In genomic region chr1:175138579-175138978, GRCh38 we compare ENCODE assay signal across 28 cellular contexts. TPM values are rescaled to one million over a fixed set of nuclear protein-coding genes. Genes with fewer than 3 reads are reported as not detected.
"Had no signal": no experiment of that assay in that cellular context is flagged by ENCODE, and none has a peak within 500 bp of the region (broad histone marks: within the 10 kb centered on the region; RNA-seq: fewer than 3 reads in every experiment).

No MANE protein-coding gene starts in this region.

- H3K9me3 ChIP-seq: lower lobe of right lung, ovary, psoas muscle, spleen, testis, tibial artery, upper lobe of left lung had no signal

- H3K4me1 ChIP-seq: foreskin keratinocyte, lower lobe of right lung, psoas muscle, testis had no signal

- DNase-seq: dorsolateral prefrontal cortex; effector CD4-positive, alpha-beta T cell; foreskin keratinocyte; hypothalamus; left ventricle myocardium superior; lower lobe of right lung; naive thymus-derived CD8-positive, alpha-beta T cell; occipital lobe; ovary; posterior cingulate gyrus; psoas muscle; right cardiac atrium; spleen; stimulated activated CD4-positive, alpha-beta T cell treated with anti-CD3 and anti-CD28 coated beads, Interleukin-4, amount 100 ng/mL, for 4 hours; stimulated activated naive CD8-positive, alpha-beta T cell treated with anti-CD3 and anti-CD28 coated beads, Interleukin-15, Interleukin-2, amounts not matched to agents 100 U/mL and 50 U/mL, for 24 hours; substantia nigra; testis; tibial artery; upper lobe of left lung had no signal

- FAIRE-seq: colon, keratinocyte, urothelium cell line had no signal

- ATAC-seq: esophagus mucosa; foreskin keratinocyte; left ventricle myocardium superior; lower lobe of right lung; naive thymus-derived CD8-positive, alpha-beta T cell; psoas muscle; right cardiac atrium; stimulated activated memory B cell treated with anti-CD40 and anti-IgM and Interleukin-4, amounts not matched to agents 10 μg/mL and 1 μg/mL and 100 μg/mL, for 72 hours; stimulated activated naive CD8-positive, alpha-beta T cell treated with anti-CD3 and anti-CD28 coated beads, Interleukin-15, Interleukin-2, amounts not matched to agents 100 U/mL and 50 U/mL, for 24 hours had no signal

- H3K36me3 ChIP-seq: lower lobe of right lung, ovary, spleen, tibial artery, upper lobe of left lung had no signal

- H3K4me3 ChIP-seq: dorsolateral prefrontal cortex, lower lobe of right lung, ovary, psoas muscle, skin epidermis, spleen, testis, tibial artery, upper lobe of left lung had no signal

- H3K27ac ChIP-seq: dorsolateral prefrontal cortex, epithelial cell of prostate, foreskin keratinocyte, lower lobe of right lung, ovary, psoas muscle, skin epidermis, spleen, testis, tibial artery, upper lobe of left lung had no signal

- H3K27me3 ChIP-seq: dorsolateral prefrontal cortex, ovary, testis, tibial artery, upper lobe of left lung had no signal

RNA-seq across cellular contexts. Expression of gene KIAA0040, which starts 54.0 kb away (rescaled TPM):
- total RNA-seq: myocyte had no signal
- polyA plus RNA-seq: neural cell had no signal
